16 cellular contexts compared by ENCODE assay signal in genomic region chr6:3575701-3576100, GRCh38.
A peak's percentile ranks its signal among the peaks of the same experiment; 100 is the strongest.
DNase-seq lines count a peak whose midpoint lies in the region; ATAC-seq and TF ChIP-seq lines count a peak whose summit lies in the region.
"Had no signal": no experiment of that assay in that cellular context is flagged by ENCODE, and none has a peak within 500 bp of the region (broad histone marks: within the 10 kb centered on the region; RNA-seq: fewer than 3 reads in every experiment).

No MANE protein-coding gene starts in this region.

- H3K27ac ChIP-seq in HEK293 (ENCODE audit: extremely low read depth, low read depth, low read length), result no peak overlapping the region
- no peak overlapping the region for H3K27ac ChIP-seq in brain microvascular endothelial cell
- H3K27ac ChIP-seq in iPS DF 6.9 (ENCODE audit: low read length), result no peak overlapping the region

- H3K9me3 ChIP-seq in HEK293 (ENCODE audit: control insufficient read depth, insufficient read depth, low read depth, low read length), result no peaks in the 10 kb centered on the region
- H3K9me3 ChIP-seq in iPS DF 6.9 (ENCODE audit: control insufficient read depth, insufficient read depth, low read length), result no peaks in the 10 kb centered on the region

- peaks cover 3% of the 10 kb centered on the region; the same call in 1 of the 2 replicates for H3K4me1 ChIP-seq in HEK293 (ENCODE audit: control insufficient read depth, insufficient read depth, low read length)
- H3K4me1 ChIP-seq in iPS DF 6.9 (ENCODE audit: control insufficient read depth, insufficient read depth, low read length), result peaks cover 3% of the 10 kb centered on the region

- no CpG with 5 or more reads among the region's 8 CpGs for WGBS in iPS DF 6.9 (ENCODE audit: insufficient coverage, insufficient read length)

- no peak for TF ChIP-seq CTCF in HEK293 (tag by site-specific recombination; IDR thresholded peaks at IDR 0.05)
- peak; percentile 4 for TF ChIP-seq CTCF in brain microvascular endothelial cell (IDR thresholded peaks at IDR 0.05; ENCODE audit: low read depth, low read length, missing control alignments)

- in situ Hi-C loops in brain microvascular endothelial cell (cut with HindIII; ENCODE audit: low pct_ligation_motif_present, low sequenced_read_pairs), result no loop called here

- H3K27me3 ChIP-seq in brain microvascular endothelial cell (replicated peaks) (no peaks in the 10 kb centered on the region), iPS DF 6.9 (ENCODE audit: control insufficient read depth, insufficient read depth, low read length) (no peaks in the 10 kb centered on the region)

- H3K4me3 ChIP-seq in HEK293 (ENCODE audit: low read depth, low read length), result no peak overlapping the region
- H3K4me3 ChIP-seq in brain microvascular endothelial cell (ENCODE audit: low read depth, low read length), result no peak overlapping the region
- no peak overlapping the region for H3K4me3 ChIP-seq in iPS DF 6.9 (ENCODE audit: low read length)

- ATAC-seq in HG03280 (IDR thresholded peaks at IDR 0.05; ENCODE audit: unreplicated experiment), result no peak

- DNase-seq in NCI-H82 (lab: John Stamatoyannopoulos, UW) (peak; percentile 18), NCI-H82 treated with DMSO at 0.1 percent for 48 hours (lab: John Stamatoyannopoulos, UW; ENCODE audit: unreplicated experiment) (no peak), brain microvascular endothelial cell (no peak), iPS DF 6.9 (ENCODE audit: low read depth, low spot score) (peak; percentile 7), EL (no peak), NCI-H146 treated with DMSO at 0.1 percent for 48 hours (lab: John Stamatoyannopoulos, UW; ENCODE audit: unreplicated experiment) (no peak)
- DNase-seq: 8988T; AML-193; Calu3; CD4-positive, alpha-beta T cell; DMS 273 treated with DMSO at 0.1 percent for 48 hours; GOT3; HCEC 1CT; IMR-90 had no signal

- CTCF ChIA-PET in HEK293 (lab: Yijun Ruan, JAX), result no interaction called here

- POLR2A ChIA-PET in HEK293 (lab: Yijun Ruan, JAX), result no interaction called here

- H3K36me3 ChIP-seq in HEK293 (ENCODE audit: control insufficient read depth in 2 of 2, insufficient read depth in 1 of 2, low read length in 2 of 2) (no peaks in the 10 kb centered on the region), brain microvascular endothelial cell (replicated peaks) (no peaks in the 10 kb centered on the region), iPS DF 6.9 (ENCODE audit: control insufficient read depth, insufficient read depth, low read length) (no peaks in the 10 kb centered on the region)

TF ChIP-seq in HEK293, 187 proteins besides CTCF, POLR2A, EP300 and RAD21:
- TF ChIP-seq ZNF530 (tag by site-specific recombination; IDR thresholded peaks at IDR 0.05; ENCODE audit: low read depth), result no peak
- 0 out of 2 replicates have a peak, but pooled peaks have one; percentile 11 for TF ChIP-seq PRDM10 (tag by site-specific recombination; IDR thresholded peaks at IDR 0.05)
- TF ChIP-seq ZNF560 (tag by site-specific recombination; IDR thresholded peaks at IDR 0.05; ENCODE audit: borderline replicate concordance), result no peak
- no peak for TF ChIP-seq ZNF629 (tag by site-specific recombination; IDR thresholded peaks at IDR 0.05)
- no peak for TF ChIP-seq ZNF248 (tag by site-specific recombination; IDR thresholded peaks at IDR 0.05)
- no peak for TF ChIP-seq ZNF660 (tag by site-specific recombination; IDR thresholded peaks at IDR 0.05)
- TF ChIP-seq ZNF645 (tag by site-specific recombination; IDR thresholded peaks at IDR 0.05), result no peak
- no peak for TF ChIP-seq ZNF184 (tag by site-specific recombination; IDR thresholded peaks at IDR 0.05)

Comparison
In these comparisons a context has a peak if more than half of its experiments do, and no peak if none do; other contexts are left out.
1. DNase-seq: peak in NCI-H82 (single experiment) and iPS DF 6.9 (single experiment); none in NCI-H82 treated with DMSO at 0.1 percent for 48 hours (single experiment), brain microvascular endothelial cell (single experiment), EL (single experiment) and NCI-H146 treated with DMSO at 0.1 percent for 48 hours (single experiment).